ENCODE assay signal across 15 cellular contexts in genomic region chr15:70703066-70703465, GRCh38.
A peak's percentile ranks its signal among the peaks of the same experiment; 100 is the strongest.
DNase-seq lines count a peak whose midpoint lies in the region; ATAC-seq and TF ChIP-seq lines count a peak whose summit lies in the region.
"Had no signal": no experiment of that assay in that cellular context is flagged by ENCODE, and none has a peak within 500 bp of the region (broad histone marks: within the 10 kb centered on the region; RNA-seq: fewer than 3 reads in every experiment).

No MANE protein-coding gene starts in this region.

- H3K4me3 ChIP-seq in HCT116 (replicated peaks in 1 of 2; ENCODE audit: low read depth in 1 of 2, low read length in 2 of 2): no peak overlapping the region
- peak overlapping the region in 1 of 4 donors; percentile 30 for H3K4me3 ChIP-seq in adrenal gland
- no peak overlapping the region for H3K4me3 ChIP-seq in lower lobe of right lung
- H3K4me3 ChIP-seq in testis: no peak overlapping the region
- H3K4me3 ChIP-seq: lung had no signal

- peaks cover 14 to 49% of the 10 kb centered on the region in 2 experiments; a peak in 3 of 4 replicates for H3K4me1 ChIP-seq in HCT116 (ENCODE audit: control insufficient read depth in 1 of 2, insufficient read depth in 2 of 2, low read length in 2 of 2)
- H3K4me1 ChIP-seq in adrenal gland (replicated peaks in 1 of 2): peaks cover 35 to 52% of the 10 kb centered on the region in 2 donors
- peaks cover 10% of the 10 kb centered on the region for H3K4me1 ChIP-seq in lower lobe of right lung
- H3K4me1 ChIP-seq in testis: peaks cover 41% of the 10 kb centered on the region

- no peaks in the 10 kb centered on the region for H4K20me1 ChIP-seq in HCT116 (ENCODE audit: insufficient read depth)

- no peak for TF ChIP-seq POLR2A in HCT116 (IDR thresholded peaks at IDR 0.05; ENCODE audit: borderline replicate concordance, extremely low read depth, insufficient read depth, insufficient read length)
- TF ChIP-seq POLR2A in adrenal gland (IDR thresholded peaks at IDR 0.05): no peak
- TF ChIP-seq POLR2A in testis (IDR thresholded peaks at IDR 0.05): no peak

- H3K9me2 ChIP-seq in HCT116 (ENCODE audit: insufficient read depth): no peaks in the 10 kb centered on the region

- no peaks in the 10 kb centered on the region for H3K27me3 ChIP-seq in HCT116 (ENCODE audit: insufficient read depth, low read length)
- no peaks in the 10 kb centered on the region for H3K27me3 ChIP-seq in adrenal gland
- H3K27me3 ChIP-seq in lower lobe of right lung (ENCODE audit: low read depth): no peaks in the 10 kb centered on the region
- no peaks in the 10 kb centered on the region for H3K27me3 ChIP-seq in testis

- no TSS peak for BruUV-seq in HCT116 (replicated peaks; lab: Mats Ljungman, UMichigan)

- in situ Hi-C loops in GM13976 (cut with MboI; ENCODE audit: low sequenced_read_pairs, unreplicated experiment): no loop called here

- TF ChIP-seq CTCF in HCT116 (IDR thresholded peaks at IDR 0.05 in 2 of 3, conservative IDR thresholded peaks at IDR 0.05 in 1 of 3; ENCODE audit: borderline replicate concordance in 1 of 3, insufficient read depth in 1 of 3, low read depth in 2 of 3, low read length in 2 of 3) (no peak), adrenal gland (IDR thresholded peaks at IDR 0.05) (no peak), lower lobe of right lung (IDR thresholded peaks at IDR 0.05) (no peak), testis (IDR thresholded peaks at IDR 0.05) (no peak), GM13976 (IDR thresholded peaks at IDR 0.05; ENCODE audit: borderline replicate concordance, control extremely low read depth, extremely low read depth, insufficient read depth, missing control alignments) (no peak)

- ATAC-seq in HCT116 (no peak), lower lobe of right lung (no peak)
- ATAC-seq: effector memory CD8-positive, alpha-beta T cell had no signal

- H3K36me3 ChIP-seq in HCT116 (ENCODE audit: control insufficient read depth in 1 of 2, insufficient read depth in 2 of 2, low read length in 2 of 2): no peaks in the 10 kb centered on the region
- H3K36me3 ChIP-seq in adrenal gland (replicated peaks in 1 of 2): no peaks in the 10 kb centered on the region
- H3K36me3 ChIP-seq in lower lobe of right lung: no peaks in the 10 kb centered on the region
- H3K36me3 ChIP-seq in testis (ENCODE audit: low read depth, missing control alignments): no peaks in the 10 kb centered on the region

- H3K9me3 ChIP-seq in HCT116 (ENCODE audit: control insufficient read depth in 1 of 2, insufficient read depth in 1 of 2, low read depth in 1 of 2, low read length in 2 of 2): no peaks in the 10 kb centered on the region
- H3K9me3 ChIP-seq in adrenal gland (replicated peaks in 1 of 3): peaks cover 0 to 5% (median 0%) of the 10 kb centered on the region in 3 donors
- no peaks in the 10 kb centered on the region for H3K9me3 ChIP-seq in lower lobe of right lung
- no peaks in the 10 kb centered on the region for H3K9me3 ChIP-seq in testis

- H2AFZ ChIP-seq in HCT116 (ENCODE audit: low read depth, low read length, poor library complexity, severe bottlenecking): no peak overlapping the region

- H3K9ac ChIP-seq in HCT116 (ENCODE audit: low read length): no peak overlapping the region

- TF ChIP-seq RAD21 in HCT116 (IDR thresholded peaks at IDR 0.05; ENCODE audit: low read depth): no peak

- H3K27ac ChIP-seq in HCT116 (ENCODE audit: low read depth, low read length) (no peak overlapping the region), adrenal gland (peak overlapping the region in 4 of 5 donors; percentile 13 to 78 (median 56)), lower lobe of right lung (peak overlapping the region; percentile 1), testis (peak overlapping the region; percentile 85 to 87)

- WGBS in adrenal gland, 4 donors: 62 to 70% (median 68%) methylated on average over 2 of the region's 2 CpGs
- WGBS in testis, 2 donors: 31 to 50% methylated on average over 2 of the region's 2 CpGs

- intact Hi-C loops in HCT116 (cut with micrococcal nuclease) (no loop called here), adrenal gland (cut with DNase I) (no loop called here), lower lobe of right lung (cut with DNase I) (no loop called here), testis (cut with DNase I; ENCODE audit: low total_unique reads) (no loop called here)

- CTCF ChIA-PET in HCT116 (lab: Charles Lee): interaction anchor here (2.7 kb wide), 1 partner anchor 20 kb away, joined by 13 read pairs; no protein-coding TSS in a partner anchor

- RAD21 ChIA-PET in HCT116 (lab: Charles Lee; ENCODE audit: low non-redundant PET in 1 of 2, low total read pairs in 2 of 2, uncharacterized antibody in 2 of 2, unreplicated experiment in 2 of 2): no interaction called here

- peaks cover 3% of the 10 kb centered on the region; the same call in 1 of the 2 replicates for H3K79me2 ChIP-seq in HCT116 (ENCODE audit: insufficient read depth, low read length)

- POLR2A ChIA-PET in HCT116 (lab: Charles Lee): no interaction called here

- no peak for DNase-seq in HCT116 (ENCODE audit: low read depth, low spot score)
- no peak for DNase-seq in adrenal gland
- DNase-seq in lower lobe of right lung: no peak
- no peak for DNase-seq in testis
- no peak for DNase-seq in NCI-H2029 treated with DMSO at 0.1 percent for 48 hours (lab: John Stamatoyannopoulos, UW)
- no peak for DNase-seq in GM13976 (ENCODE audit: low spot score)
- no peak for DNase-seq in midbrain (lab: John Stamatoyannopoulos, UW)
- no peak for DNase-seq in iPS-NIHi11 (ENCODE audit: low spot score)
- DNase-seq: activated CD4-positive, alpha-beta T cell treated with anti-CD3 and anti-CD28 coated beads, Interleukin-2, amount 50 U/mL, for 1 hour; effector memory CD8-positive, alpha-beta T cell; NCI-H1092 treated with DMSO at 0.1 percent for 48 hours; NCI-H345; stimulated activated CD4-positive, alpha-beta T cell treated with anti-CD3 and anti-CD28 coated beads, Interleukin-2, amount 100 ng/mL, for 24 hours; T-helper 2 cell had no signal

- H3K4me2 ChIP-seq in HCT116 (ENCODE audit: low read length): peak overlapping the region; percentile 18; the same call in 1 of the 2 replicates

TF ChIP-seq in HCT116, 20 proteins besides CTCF, POLR2A, EP300 and RAD21:
- TF ChIP-seq ZBTB33 (IDR thresholded peaks at IDR 0.05; ENCODE audit: extremely low read depth, insufficient replicate concordance, low read length) (no peak), YY1 (IDR thresholded peaks at IDR 0.05; ENCODE audit: extremely low read depth, insufficient replicate concordance, low read depth, low read length) (no peak), SP1 (IDR thresholded peaks at IDR 0.05; ENCODE audit: low read depth) (no peak), ZNF274 (IDR thresholded peaks at IDR 0.05; ENCODE audit: low read depth, low read length) (no peak), JUND (IDR thresholded peaks at IDR 0.05) (no peak)
